Comparison of ENCODE assay signal across 2 cellular contexts in the genomic region with DNA sequence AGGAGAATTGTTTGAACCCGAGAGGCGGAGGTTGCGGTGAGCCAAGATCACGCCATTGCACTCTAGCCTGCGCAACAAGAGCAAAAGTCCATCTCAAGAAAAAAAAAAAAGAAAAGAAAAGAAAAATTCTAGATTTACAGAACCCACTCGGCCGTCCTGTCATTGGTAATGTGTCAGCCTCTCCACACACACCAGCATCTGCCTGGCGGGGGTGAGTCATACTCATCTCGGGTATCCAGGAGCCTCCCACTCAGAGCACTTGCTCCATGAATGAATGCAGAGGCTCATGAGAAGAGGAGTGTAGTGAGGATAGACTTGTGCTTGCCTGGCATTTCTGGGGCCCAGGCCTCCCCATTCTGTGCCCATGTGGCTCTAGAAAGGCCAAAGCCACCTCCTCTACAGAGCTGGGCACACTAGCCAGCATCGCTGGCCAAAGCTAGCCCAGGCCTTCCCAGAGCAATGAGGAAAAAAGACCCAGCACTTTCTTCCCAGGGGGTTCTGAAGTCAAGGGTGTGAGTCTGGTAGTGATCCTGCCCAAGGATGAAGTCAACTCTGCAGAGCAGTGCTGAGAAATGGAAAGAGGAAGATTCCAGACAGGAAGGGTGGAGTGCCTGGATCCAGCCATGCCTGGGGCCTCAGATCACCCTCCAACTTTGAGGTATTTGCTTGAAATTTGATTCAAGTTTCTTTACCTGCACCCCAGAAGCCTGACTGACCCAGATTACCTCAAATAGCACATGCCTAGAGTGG.
TF ChIP-seq lines count a peak whose summit lies in the region.

No MANE protein-coding gene starts in this region.

TF ChIP-seq in HepG2, 621 proteins besides CTCF, POLR2A, EP300 and RAD21:
- TF ChIP-seq FOSL2 (CRISPR knock-in tag; IDR thresholded peaks at IDR 0.05): 0 out of 2 replicates have a peak, but pooled peaks have one; percentile 9
- TF ChIP-seq ARHGAP35 (CRISPR knock-in tag; IDR thresholded peaks at IDR 0.05; ENCODE audit: borderline replicate concordance): no peak

TF ChIP-seq in SK-N-SH treated with all-trans-retinoic acid at 6 μM for 48 hours, 23 proteins besides CTCF, POLR2A, EP300 and RAD21:
- TF ChIP-seq ZFP3 (CRISPR knock-in tag; IDR thresholded peaks at IDR 0.05): no peak
TF ChIP-seq in SK-N-SH treated with all-trans-retinoic acid at 6 μM for 48 hours: peak in this region for 0.
